In genomic region chr1:116878804-116879477, GRCh38 we compare ENCODE assay signal across 9 cellular contexts. TPM values are rescaled to one million over a fixed set of nuclear protein-coding genes. Genes with fewer than 3 reads are reported as not detected.
DNase-seq lines count a peak whose midpoint lies in the region; ATAC-seq and TF ChIP-seq lines count a peak whose summit lies in the region.
"Had no signal": no experiment of that assay in that cellular context is flagged by ENCODE, and none has a peak within 500 bp of the region (broad histone marks: within the 10 kb centered on the region; RNA-seq: fewer than 3 reads in every experiment).

No MANE protein-coding gene starts in this region.

- DNase-seq in PC-9 (peak; percentile 33 to 69), mucosa of gallbladder (ENCODE audit: low spot score) (no peak)
- no peak for DNase-seq in natural killer cell treated with Interleukin-12 subunit alpha and Interleukin-12 subunit beta and Interleukin-15 and Interleukin-18, amount 100 ng/mL, for 72 hours (ENCODE audit: low spot score)
- DNase-seq in activated CD4-positive, CD25-positive, alpha-beta regulatory T cell treated with anti-CD3 and anti-CD28 coated beads, Interleukin-2, amount 50 U/mL, for 72 hours = no peak

- peak overlapping the region; percentile 27; the same call in 1 of the 2 replicates for H3K9ac ChIP-seq in HUES48 (ENCODE audit: low read depth, low read length)

- H3K79me2 ChIP-seq in ACC112 (ENCODE audit: control insufficient read depth, insufficient read depth, low read length, unreplicated experiment) (no peaks in the 10 kb centered on the region), PC-9 (ENCODE audit: low read depth) (no peaks in the 10 kb centered on the region)

- ATAC-seq in GM18517 (IDR thresholded peaks at IDR 0.05; ENCODE audit: unreplicated experiment) = peak; percentile 43
- peak; percentile 50 for ATAC-seq in esophagus mucosa
- ATAC-seq in natural killer cell treated with Interleukin-12 subunit alpha and Interleukin-12 subunit beta and Interleukin-15 and Interleukin-18, amount 100 ng/mL, for 72 hours = peak; percentile 14 to 49

- peak overlapping the region; percentile 79 for H3K4me2 ChIP-seq in PC-9

- H3K36me3 Mint-ChIP-seq in natural killer cell treated with Interleukin-12 subunit alpha and Interleukin-12 subunit beta and Interleukin-15 and Interleukin-18, amount 100 ng/mL, for 72 hours = no peaks in the 10 kb centered on the region

- no peaks in the 10 kb centered on the region for H3K9me2 ChIP-seq in PC-9 (ENCODE audit: insufficient read depth)

- H3K9me3 ChIP-seq in HUES48 (ENCODE audit: control insufficient read depth, insufficient read depth, low read length) = no peaks in the 10 kb centered on the region
- no peaks in the 10 kb centered on the region for H3K9me3 ChIP-seq in PC-9 (ENCODE audit: insufficient read depth, low read depth)
- H3K9me3 ChIP-seq: adrenal gland had no signal

- no TSS peak for BruUV-seq in PC-9 (replicated peaks; lab: Mats Ljungman, UMichigan)

- H3K36me3 ChIP-seq in ACC112 (ENCODE audit: insufficient read depth, low read length) = no peaks in the 10 kb centered on the region
- H3K36me3 ChIP-seq in HUES48 (ENCODE audit: control insufficient read depth, insufficient read depth, low read length) = no peaks in the 10 kb centered on the region
- H3K36me3 ChIP-seq in PC-9 (ENCODE audit: low read depth) = no peaks in the 10 kb centered on the region
- H3K36me3 ChIP-seq: adrenal gland had no signal

- no peaks in the 10 kb centered on the region for H3K27me3 ChIP-seq in ACC112 (ENCODE audit: insufficient read depth, low read length)
- H3K27me3 ChIP-seq in HUES48 (ENCODE audit: control insufficient read depth, insufficient read depth, low read length) = no peaks in the 10 kb centered on the region
- no peaks in the 10 kb centered on the region for H3K27me3 ChIP-seq in PC-9 (ENCODE audit: insufficient read depth, low read depth)
- H3K27me3 ChIP-seq: adrenal gland had no signal

- no peak for TF ChIP-seq CTCF in PC-9 (conservative IDR thresholded peaks at IDR 0.05)

- H3K27me3 Mint-ChIP-seq in natural killer cell treated with Interleukin-12 subunit alpha and Interleukin-12 subunit beta and Interleukin-15 and Interleukin-18, amount 100 ng/mL, for 72 hours = no peaks in the 10 kb centered on the region

- CTCF ChIA-PET in PC-9 (lab: Charles Lee) = no interaction called here

- H3K27ac Mint-ChIP-seq in natural killer cell treated with Interleukin-12 subunit alpha and Interleukin-12 subunit beta and Interleukin-15 and Interleukin-18, amount 100 ng/mL, for 72 hours = no peak overlapping the region

- H3K4me1 Mint-ChIP-seq in natural killer cell treated with Interleukin-12 subunit alpha and Interleukin-12 subunit beta and Interleukin-15 and Interleukin-18, amount 100 ng/mL, for 72 hours (ENCODE audit: low read depth in 2 of 2) = peaks cover 0 to 3% of the 10 kb centered on the region in 2 donors

- H4K20me1 ChIP-seq in PC-9 (ENCODE audit: insufficient read depth) = no peaks in the 10 kb centered on the region

- no peaks in the 10 kb centered on the region for H3K9me3 Mint-ChIP-seq in natural killer cell treated with Interleukin-12 subunit alpha and Interleukin-12 subunit beta and Interleukin-15 and Interleukin-18, amount 100 ng/mL, for 72 hours

- H3K27ac ChIP-seq in ACC112 (ENCODE audit: low read depth, low read length) (peak overlapping the region; percentile 67), HUES48 (ENCODE audit: low read depth, low read length) (peak overlapping the region; percentile 67), PC-9 (no peak overlapping the region)

- H3K4me1 ChIP-seq in ACC112 (ENCODE audit: control insufficient read depth, insufficient read depth, low read length, unreplicated experiment) (peaks cover 34% of the 10 kb centered on the region), HUES48 (ENCODE audit: control insufficient read depth, insufficient read depth, low read length) (peaks cover 24% of the 10 kb centered on the region), PC-9 (replicated peaks; ENCODE audit: insufficient read depth) (peaks cover 21% of the 10 kb centered on the region)

- intact Hi-C loops in PC-9 (cut with micrococcal nuclease; ENCODE audit: unreplicated experiment) = loop anchor here (1.0 to 5.0 kb wide), 2 partner anchors 142 to 176 kb away; no protein-coding TSS in a partner anchor

- POLR2A ChIA-PET in PC-9 (lab: Charles Lee; ENCODE audit: unreplicated experiment) = interaction anchor here (0.7 kb wide), 1 partner anchor 25 kb away, joined by 6 read pairs; no protein-coding TSS in a partner anchor

- no peaks in the 10 kb centered on the region for H3F3A ChIP-seq in PC-9 (ENCODE audit: insufficient read depth, low read depth)

- H3K4me3 Mint-ChIP-seq in natural killer cell treated with Interleukin-12 subunit alpha and Interleukin-12 subunit beta and Interleukin-15 and Interleukin-18, amount 100 ng/mL, for 72 hours = no peak overlapping the region

- peak overlapping the region; percentile 74 for H3K4me3 ChIP-seq in ACC112 (ENCODE audit: low read depth, low read length)
- H3K4me3 ChIP-seq in HUES48 (ENCODE audit: low read depth, low read length) = peak overlapping the region; percentile 24; the same call in 1 of the 2 replicates
- H3K4me3 ChIP-seq in PC-9 = peak overlapping the region; percentile 45; the same call in 1 of the 2 replicates

- peak overlapping the region; percentile 79 for H2AFZ ChIP-seq in ACC112 (ENCODE audit: low read length, unreplicated experiment)
- H2AFZ ChIP-seq in PC-9 = peak overlapping the region; percentile 37; the same call in 1 of the 2 replicates

RNA-seq across cellular contexts. Expression of gene PTGFRN, which starts 30.8 kb away (rescaled TPM):
- total RNA-seq in PC-9 (2021) (83.7 and 87.3 TPM in 2 replicates), esophagus mucosa (55.1 TPM), mucosa of gallbladder (93.6 TPM)
- total RNA-seq in natural killer cell treated with Interleukin-12 subunit alpha and Interleukin-12 subunit beta and Interleukin-15 and Interleukin-18, amount 100 ng/mL, for 72 hours = 1 to 10 TPM; 2.2 to 6.4 TPM

Comparison
In these comparisons a context has a peak if more than half of its experiments do, and no peak if none do; other contexts are left out.
1. H3K4me3 ChIP-seq: peak in every context shown above with its lines; median percentile 74 in ACC112; 45 in PC-9; 24 in HUES48.
2. DNase-seq: peak in PC-9 (2 of 2); none in natural killer cell treated with Interleukin-12 subunit alpha and Interleukin-12 subunit beta and Interleukin-15 and Interleukin-18, amount 100 ng/mL, for 72 hours (single experiment), mucosa of gallbladder (single experiment) and activated CD4-positive, CD25-positive, alpha-beta regulatory T cell treated with anti-CD3 and anti-CD28 coated beads, Interleukin-2, amount 50 U/mL, for 72 hours (single experiment).
3. Peak in every context shown above with its lines, with median percentiles within 50 percentile points of each other: ATAC-seq.